Comparison of ENCODE assay signal across 8 cellular contexts in the genomic region with DNA sequence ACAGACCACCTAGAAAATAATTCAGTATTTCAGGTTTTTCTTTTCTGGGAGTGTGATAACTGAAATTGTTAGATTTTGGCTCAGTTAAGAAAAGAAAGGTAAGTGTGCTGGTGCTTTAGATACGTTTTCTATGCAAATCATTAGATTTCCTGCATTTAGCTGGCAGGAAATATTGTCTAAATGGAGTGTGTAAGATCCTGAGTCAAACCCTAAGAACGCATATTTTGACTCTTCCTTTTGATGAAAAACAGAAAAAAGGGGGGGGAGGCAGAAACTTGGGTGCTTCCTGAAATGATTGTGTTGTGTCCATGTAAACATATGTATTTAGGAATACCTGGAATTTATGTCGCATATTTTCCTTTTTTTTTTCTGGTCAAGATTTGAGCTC. TPM values are rescaled to one million over a fixed set of nuclear protein-coding genes. Genes with fewer than 3 reads are reported as not detected.
DNase-seq lines count a peak whose midpoint lies in the region; ATAC-seq and TF ChIP-seq lines count a peak whose summit lies in the region.

No MANE protein-coding gene starts in this region.

- peak overlapping the region; percentile 95 to 97 for H3K27ac ChIP-seq in ascending aorta
- peak overlapping the region; percentile 75 to 99 (median 97) for H3K27ac ChIP-seq in right lobe of liver
- H3K27ac ChIP-seq in upper lobe of left lung = peak overlapping the region; percentile 95 to 99 (median 96)

- TF ChIP-seq CTCF in ascending aorta (IDR thresholded peaks at IDR 0.05) (no peak), right lobe of liver (IDR thresholded peaks at IDR 0.05) (no peak), upper lobe of left lung (IDR thresholded peaks at IDR 0.05) (no peak)

- peaks cover 60% of the 10 kb centered on the region for H3K4me1 Mint-ChIP-seq in activated naive CD4-positive, alpha-beta T cell treated with anti-CD3 and anti-CD28 coated beads, Interleukin-2, amount 50 U/mL, for 24 hours

- ATAC-seq in right lobe of liver = no peak
- no peak for ATAC-seq in upper lobe of left lung (ENCODE audit: low FRiP score in 2 of 2)
- no peak for ATAC-seq in HG02973 (IDR thresholded peaks at IDR 0.05; ENCODE audit: unreplicated experiment)

- no peaks in the 10 kb centered on the region for H3K9me3 Mint-ChIP-seq in activated naive CD4-positive, alpha-beta T cell treated with anti-CD3 and anti-CD28 coated beads, Interleukin-2, amount 50 U/mL, for 24 hours

- intact Hi-C loops in ascending aorta (cut with DNase I) = loop anchor here (2.0 to 10.0 kb wide), 3 partner anchors 156 to 446 kb away; a partner anchor contains a TSS
- intact Hi-C loops in right lobe of liver (cut with DNase I) = loop anchor here in 1 of 2 donors (10.0 kb wide), 1 partner anchor 206 kb away; no protein-coding TSS in a partner anchor

- H3K4me3 ChIP-seq in ascending aorta = peak overlapping the region; percentile 91 to 99
- H3K4me3 ChIP-seq in right lobe of liver = peak overlapping the region; percentile 61 to 88 (median 84)
- peak overlapping the region; percentile 83 to 99 (median 94) for H3K4me3 ChIP-seq in upper lobe of left lung

- H3K9me3 ChIP-seq in ascending aorta (no peaks in the 10 kb centered on the region), right lobe of liver (no peaks in the 10 kb centered on the region), upper lobe of left lung (no peaks in the 10 kb centered on the region)

- H3K4me1 ChIP-seq in ascending aorta (peaks cover 8 to 36% of the 10 kb centered on the region in 2 donors), right lobe of liver (peaks cover 0 to 9% (median 3%) of the 10 kb centered on the region in 4 donors), upper lobe of left lung (peaks cover 38 to 59% (median 46%) of the 10 kb centered on the region in 4 donors)

- 10% methylated on average over 3 of the region's 3 CpGs for WGBS in right lobe of liver (ENCODE audit: insufficient coverage, low coverage, low lambda C conversion rate, missing lambda C conversion rate)
- 5 to 7% methylated on average over 3 of the region's 3 CpGs for WGBS in upper lobe of left lung, 2 donors

- H3K27ac Mint-ChIP-seq in activated naive CD4-positive, alpha-beta T cell treated with anti-CD3 and anti-CD28 coated beads, Interleukin-2, amount 50 U/mL, for 24 hours = peak overlapping the region; percentile 98

- TF ChIP-seq POLR2A in right lobe of liver (IDR thresholded peaks at IDR 0.05) (no peak), upper lobe of left lung (IDR thresholded peaks at IDR 0.05) (no peak)

- no peaks in the 10 kb centered on the region for H3K27me3 Mint-ChIP-seq in activated naive CD4-positive, alpha-beta T cell treated with anti-CD3 and anti-CD28 coated beads, Interleukin-2, amount 50 U/mL, for 24 hours

- H3K36me3 ChIP-seq in ascending aorta (no peaks in the 10 kb centered on the region), right lobe of liver (no peaks in the 10 kb centered on the region), upper lobe of left lung (peaks cover 0 to 5% (median 0%) of the 10 kb centered on the region in 4 donors)

- no peak for DNase-seq in activated naive CD4-positive, alpha-beta T cell treated with anti-CD3 and anti-CD28 coated beads, Interleukin-2, amount 50 U/mL, for 16 hours
- DNase-seq in ascending aorta (ENCODE audit: low spot score in 2 of 2) = no peak
- no peak for DNase-seq in right lobe of liver
- DNase-seq in upper lobe of left lung = no peak
- no peak for DNase-seq in amygdala (lab: John Stamatoyannopoulos, UW)
- no peak for DNase-seq in DMS 273 treated with DMSO at 0.1 percent for 48 hours (lab: John Stamatoyannopoulos, UW)

- H3K4me3 Mint-ChIP-seq in activated naive CD4-positive, alpha-beta T cell treated with anti-CD3 and anti-CD28 coated beads, Interleukin-2, amount 50 U/mL, for 24 hours = peak overlapping the region; percentile 98

- H3K36me3 Mint-ChIP-seq in activated naive CD4-positive, alpha-beta T cell treated with anti-CD3 and anti-CD28 coated beads, Interleukin-2, amount 50 U/mL, for 24 hours = peaks cover 2% of the 10 kb centered on the region

- TF ChIP-seq EP300 in upper lobe of left lung (IDR thresholded peaks at IDR 0.05) = no peak

- no peaks in the 10 kb centered on the region for H3K27me3 ChIP-seq in ascending aorta
- H3K27me3 ChIP-seq in right lobe of liver = no peaks in the 10 kb centered on the region
- H3K27me3 ChIP-seq in upper lobe of left lung = no peaks in the 10 kb centered on the region

RNA-seq across cellular contexts. Expression of a gene that starts 1.2 kb away (rescaled TPM):
- total RNA-seq in ascending aorta = 75.5 TPM
- 10 to 100 TPM in 1 of 6 experiments, 1 to 10 TPM in 5; 5.9 to 11.5 (median 7.9) TPM for total RNA-seq in right lobe of liver
- total RNA-seq in upper lobe of left lung = 10 to 100 TPM; 38.6 to 80.9 (median 61.1) TPM

RNA-seq across cellular contexts. Expression of a gene that starts 29.9 kb away (rescaled TPM):
- 34.9 TPM for total RNA-seq in ascending aorta
- total RNA-seq in right lobe of liver = 100 to 1,000 TPM; 171 to 235 (median 194) TPM
- 100 to 1,000 TPM in 1 of 6 donors, 10 to 100 TPM in 5; 29.9 to 104 (median 85.1) TPM for total RNA-seq in upper lobe of left lung

RNA-seq across cellular contexts. Expression of a gene that starts 43.0 kb away (rescaled TPM):
- total RNA-seq in ascending aorta (13.7 TPM), right lobe of liver (100 to 1,000 TPM in 1 of 6 experiments, 10 to 100 TPM in 5; 16.0 to 152 (median 23.8) TPM), upper lobe of left lung (10 to 100 TPM in 5 of 6 donors, 1 to 10 TPM in 1; 4.4 to 47.1 (median 19.0) TPM)
